ENCODE assay signal across 1 cellular context in the genomic region with DNA sequence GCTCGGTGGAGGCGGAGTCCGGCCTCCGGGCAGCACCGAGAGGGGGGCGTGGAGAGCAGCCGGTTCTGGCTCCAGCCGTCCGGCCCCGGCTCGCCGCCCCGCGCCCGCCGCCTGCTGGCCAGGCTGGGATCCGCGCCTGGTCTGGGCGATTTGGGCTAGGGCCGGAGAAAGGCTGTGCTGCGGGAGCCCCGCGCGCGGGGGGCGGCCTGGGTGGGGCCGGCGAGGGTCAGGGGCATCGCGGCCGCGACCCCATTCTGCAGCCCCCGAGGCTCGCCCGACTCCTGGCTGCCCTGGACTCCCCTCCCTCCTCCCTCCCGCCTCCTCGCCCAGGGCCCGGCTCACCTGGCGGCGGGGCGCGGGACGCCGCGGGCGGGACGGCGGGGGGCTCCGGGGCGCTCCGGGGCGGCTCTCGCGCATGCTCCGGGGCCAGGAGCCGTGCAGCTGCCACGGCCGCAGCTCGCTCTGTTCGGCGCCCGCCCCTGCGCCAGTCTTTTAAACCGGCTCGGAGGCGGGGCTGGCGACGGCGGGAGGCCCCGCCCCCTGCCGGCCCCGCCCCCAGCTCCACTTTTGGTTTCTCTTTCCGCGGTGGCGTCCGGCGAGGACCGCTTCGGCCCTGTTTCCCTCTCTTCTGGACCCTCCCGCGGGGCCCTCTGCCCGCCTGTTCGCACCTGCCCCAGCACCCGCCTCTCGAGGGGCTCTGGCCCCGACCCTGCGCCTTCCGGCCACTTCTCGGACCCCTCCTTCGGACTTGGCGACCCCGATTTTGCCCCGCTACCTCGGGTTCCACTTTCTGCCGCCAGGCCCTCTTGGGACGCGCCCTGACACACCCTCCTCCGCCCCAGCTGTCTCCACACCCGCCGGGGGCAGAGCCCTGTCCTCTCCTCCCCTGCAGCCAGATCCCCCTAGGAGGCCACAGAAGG.
A peak's percentile ranks its signal among the peaks of the same experiment; 100 is the strongest.
TF ChIP-seq lines count a peak whose summit lies in the region.

A gene with protein sequence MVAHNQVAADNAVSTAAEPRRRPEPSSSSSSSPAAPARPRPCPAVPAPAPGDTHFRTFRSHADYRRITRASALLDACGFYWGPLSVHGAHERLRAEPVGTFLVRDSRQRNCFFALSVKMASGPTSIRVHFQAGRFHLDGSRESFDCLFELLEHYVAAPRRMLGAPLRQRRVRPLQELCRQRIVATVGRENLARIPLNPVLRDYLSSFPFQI (minus strand): TSS at position 468 of the 920 bp plus-strand sequence. CDS start 726 bp downstream, outside the sequence.

TF ChIP-seq in H1, 55 proteins besides CTCF, POLR2A, EP300 and RAD21 (continues in another document):
- TF ChIP-seq, protein P1, sequence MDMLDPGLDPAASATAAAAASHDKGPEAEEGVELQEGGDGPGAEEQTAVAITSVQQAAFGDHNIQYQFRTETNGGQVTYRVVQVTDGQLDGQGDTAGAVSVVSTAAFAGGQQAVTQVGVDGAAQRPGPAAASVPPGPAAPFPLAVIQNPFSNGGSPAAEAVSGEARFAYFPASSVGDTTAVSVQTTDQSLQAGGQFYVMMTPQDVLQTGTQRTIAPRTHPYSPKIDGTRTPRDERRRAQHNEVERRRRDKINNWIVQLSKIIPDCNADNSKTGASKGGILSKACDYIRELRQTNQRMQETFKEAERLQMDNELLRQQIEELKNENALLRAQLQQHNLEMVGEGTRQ (IDR thresholded peaks at IDR 0.05; ENCODE audit: low read length), result no peak
- TF ChIP-seq SP4 (IDR thresholded peaks at IDR 0.05; ENCODE audit: low read length), result no peak; the same call in 1 of the 2 replicates
- no peak for TF ChIP-seq SRF (IDR thresholded peaks at IDR 0.05; ENCODE audit: low read depth, low read length)
- no peak for TF ChIP-seq CHD1 (IDR thresholded peaks at IDR 0.05; ENCODE audit: low read depth, low read length)
- no peak for TF ChIP-seq SAP30 (IDR thresholded peaks at IDR 0.05; ENCODE audit: insufficient read depth, insufficient replicate concordance, low read length)
- TF ChIP-seq KDM1A (IDR thresholded peaks at IDR 0.05; ENCODE audit: borderline replicate concordance, low read length), result no peak
- TF ChIP-seq, protein P2, sequence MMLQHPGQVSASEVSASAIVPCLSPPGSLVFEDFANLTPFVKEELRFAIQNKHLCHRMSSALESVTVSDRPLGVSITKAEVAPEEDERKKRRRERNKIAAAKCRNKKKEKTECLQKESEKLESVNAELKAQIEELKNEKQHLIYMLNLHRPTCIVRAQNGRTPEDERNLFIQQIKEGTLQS (IDR thresholded peaks at IDR 0.05; ENCODE audit: insufficient read depth, low read depth, low read length), result no peak
- peak in 1 of 2 experiments; percentile 67; a peak in 1 of 4 replicates for TF ChIP-seq SIN3A (conservative IDR thresholded peaks at IDR 0.05 in 1 of 2, IDR thresholded peaks at IDR 0.05 in 1 of 2; ENCODE audit: low read depth in 1 of 2, low read length in 2 of 2)
- peak; percentile 68; the same call in 1 of the 2 replicates for TF ChIP-seq RBBP5 (IDR thresholded peaks at IDR 0.05; ENCODE audit: borderline replicate concordance, low read depth, low read length)
- no peak for TF ChIP-seq JUND (IDR thresholded peaks at IDR 0.05; ENCODE audit: low read length)
- TF ChIP-seq CEBPB (IDR thresholded peaks at IDR 0.05; ENCODE audit: low read depth, low read length), result no peak
- TF ChIP-seq TEAD4 (IDR thresholded peaks at IDR 0.05; ENCODE audit: low read depth, low read length), result no peak
- TF ChIP-seq SP2 (IDR thresholded peaks at IDR 0.05; ENCODE audit: low read length), result no peak
- TF ChIP-seq PHF8 (conservative IDR thresholded peaks at IDR 0.05; ENCODE audit: low read depth, low read length), result peak; percentile 83
- peak; percentile 61 for TF ChIP-seq ASH2L (IDR thresholded peaks at IDR 0.05; ENCODE audit: low read length)
- TF ChIP-seq KDM4A (IDR thresholded peaks at IDR 0.05; ENCODE audit: low read depth, low read length, severe bottlenecking), result peak; percentile 26
- peak; percentile 59 for TF ChIP-seq SP1 (IDR thresholded peaks at IDR 0.05; ENCODE audit: low read depth, low read length)
- TF ChIP-seq POU5F1 (IDR thresholded peaks at IDR 0.05; ENCODE audit: low read depth, low read length), result no peak
- TF ChIP-seq TBP (IDR thresholded peaks at IDR 0.05; ENCODE audit: low read depth, low read length), result peak; percentile 96
- TF ChIP-seq, protein P3, sequence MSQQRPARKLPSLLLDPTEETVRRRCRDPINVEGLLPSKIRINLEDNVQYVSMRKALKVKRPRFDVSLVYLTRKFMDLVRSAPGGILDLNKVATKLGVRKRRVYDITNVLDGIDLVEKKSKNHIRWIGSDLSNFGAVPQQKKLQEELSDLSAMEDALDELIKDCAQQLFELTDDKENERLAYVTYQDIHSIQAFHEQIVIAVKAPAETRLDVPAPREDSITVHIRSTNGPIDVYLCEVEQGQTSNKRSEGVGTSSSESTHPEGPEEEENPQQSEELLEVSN (IDR thresholded peaks at IDR 0.05), result peak; percentile 92
- TF ChIP-seq BRCA1 (IDR thresholded peaks at IDR 0.05; ENCODE audit: low read depth, low read length), result no peak
- TF ChIP-seq, protein P4, sequence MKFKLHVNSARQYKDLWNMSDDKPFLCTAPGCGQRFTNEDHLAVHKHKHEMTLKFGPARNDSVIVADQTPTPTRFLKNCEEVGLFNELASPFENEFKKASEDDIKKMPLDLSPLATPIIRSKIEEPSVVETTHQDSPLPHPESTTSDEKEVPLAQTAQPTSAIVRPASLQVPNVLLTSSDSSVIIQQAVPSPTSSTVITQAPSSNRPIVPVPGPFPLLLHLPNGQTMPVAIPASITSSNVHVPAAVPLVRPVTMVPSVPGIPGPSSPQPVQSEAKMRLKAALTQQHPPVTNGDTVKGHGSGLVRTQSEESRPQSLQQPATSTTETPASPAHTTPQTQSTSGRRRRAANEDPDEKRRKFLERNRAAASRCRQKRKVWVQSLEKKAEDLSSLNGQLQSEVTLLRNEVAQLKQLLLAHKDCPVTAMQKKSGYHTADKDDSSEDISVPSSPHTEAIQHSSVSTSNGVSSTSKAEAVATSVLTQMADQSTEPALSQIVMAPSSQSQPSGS (IDR thresholded peaks at IDR 0.05; ENCODE audit: low read length), result no peak
- no peak for TF ChIP-seq CHD2 (IDR thresholded peaks at IDR 0.05; ENCODE audit: low read length)
- TF ChIP-seq, protein P5, sequence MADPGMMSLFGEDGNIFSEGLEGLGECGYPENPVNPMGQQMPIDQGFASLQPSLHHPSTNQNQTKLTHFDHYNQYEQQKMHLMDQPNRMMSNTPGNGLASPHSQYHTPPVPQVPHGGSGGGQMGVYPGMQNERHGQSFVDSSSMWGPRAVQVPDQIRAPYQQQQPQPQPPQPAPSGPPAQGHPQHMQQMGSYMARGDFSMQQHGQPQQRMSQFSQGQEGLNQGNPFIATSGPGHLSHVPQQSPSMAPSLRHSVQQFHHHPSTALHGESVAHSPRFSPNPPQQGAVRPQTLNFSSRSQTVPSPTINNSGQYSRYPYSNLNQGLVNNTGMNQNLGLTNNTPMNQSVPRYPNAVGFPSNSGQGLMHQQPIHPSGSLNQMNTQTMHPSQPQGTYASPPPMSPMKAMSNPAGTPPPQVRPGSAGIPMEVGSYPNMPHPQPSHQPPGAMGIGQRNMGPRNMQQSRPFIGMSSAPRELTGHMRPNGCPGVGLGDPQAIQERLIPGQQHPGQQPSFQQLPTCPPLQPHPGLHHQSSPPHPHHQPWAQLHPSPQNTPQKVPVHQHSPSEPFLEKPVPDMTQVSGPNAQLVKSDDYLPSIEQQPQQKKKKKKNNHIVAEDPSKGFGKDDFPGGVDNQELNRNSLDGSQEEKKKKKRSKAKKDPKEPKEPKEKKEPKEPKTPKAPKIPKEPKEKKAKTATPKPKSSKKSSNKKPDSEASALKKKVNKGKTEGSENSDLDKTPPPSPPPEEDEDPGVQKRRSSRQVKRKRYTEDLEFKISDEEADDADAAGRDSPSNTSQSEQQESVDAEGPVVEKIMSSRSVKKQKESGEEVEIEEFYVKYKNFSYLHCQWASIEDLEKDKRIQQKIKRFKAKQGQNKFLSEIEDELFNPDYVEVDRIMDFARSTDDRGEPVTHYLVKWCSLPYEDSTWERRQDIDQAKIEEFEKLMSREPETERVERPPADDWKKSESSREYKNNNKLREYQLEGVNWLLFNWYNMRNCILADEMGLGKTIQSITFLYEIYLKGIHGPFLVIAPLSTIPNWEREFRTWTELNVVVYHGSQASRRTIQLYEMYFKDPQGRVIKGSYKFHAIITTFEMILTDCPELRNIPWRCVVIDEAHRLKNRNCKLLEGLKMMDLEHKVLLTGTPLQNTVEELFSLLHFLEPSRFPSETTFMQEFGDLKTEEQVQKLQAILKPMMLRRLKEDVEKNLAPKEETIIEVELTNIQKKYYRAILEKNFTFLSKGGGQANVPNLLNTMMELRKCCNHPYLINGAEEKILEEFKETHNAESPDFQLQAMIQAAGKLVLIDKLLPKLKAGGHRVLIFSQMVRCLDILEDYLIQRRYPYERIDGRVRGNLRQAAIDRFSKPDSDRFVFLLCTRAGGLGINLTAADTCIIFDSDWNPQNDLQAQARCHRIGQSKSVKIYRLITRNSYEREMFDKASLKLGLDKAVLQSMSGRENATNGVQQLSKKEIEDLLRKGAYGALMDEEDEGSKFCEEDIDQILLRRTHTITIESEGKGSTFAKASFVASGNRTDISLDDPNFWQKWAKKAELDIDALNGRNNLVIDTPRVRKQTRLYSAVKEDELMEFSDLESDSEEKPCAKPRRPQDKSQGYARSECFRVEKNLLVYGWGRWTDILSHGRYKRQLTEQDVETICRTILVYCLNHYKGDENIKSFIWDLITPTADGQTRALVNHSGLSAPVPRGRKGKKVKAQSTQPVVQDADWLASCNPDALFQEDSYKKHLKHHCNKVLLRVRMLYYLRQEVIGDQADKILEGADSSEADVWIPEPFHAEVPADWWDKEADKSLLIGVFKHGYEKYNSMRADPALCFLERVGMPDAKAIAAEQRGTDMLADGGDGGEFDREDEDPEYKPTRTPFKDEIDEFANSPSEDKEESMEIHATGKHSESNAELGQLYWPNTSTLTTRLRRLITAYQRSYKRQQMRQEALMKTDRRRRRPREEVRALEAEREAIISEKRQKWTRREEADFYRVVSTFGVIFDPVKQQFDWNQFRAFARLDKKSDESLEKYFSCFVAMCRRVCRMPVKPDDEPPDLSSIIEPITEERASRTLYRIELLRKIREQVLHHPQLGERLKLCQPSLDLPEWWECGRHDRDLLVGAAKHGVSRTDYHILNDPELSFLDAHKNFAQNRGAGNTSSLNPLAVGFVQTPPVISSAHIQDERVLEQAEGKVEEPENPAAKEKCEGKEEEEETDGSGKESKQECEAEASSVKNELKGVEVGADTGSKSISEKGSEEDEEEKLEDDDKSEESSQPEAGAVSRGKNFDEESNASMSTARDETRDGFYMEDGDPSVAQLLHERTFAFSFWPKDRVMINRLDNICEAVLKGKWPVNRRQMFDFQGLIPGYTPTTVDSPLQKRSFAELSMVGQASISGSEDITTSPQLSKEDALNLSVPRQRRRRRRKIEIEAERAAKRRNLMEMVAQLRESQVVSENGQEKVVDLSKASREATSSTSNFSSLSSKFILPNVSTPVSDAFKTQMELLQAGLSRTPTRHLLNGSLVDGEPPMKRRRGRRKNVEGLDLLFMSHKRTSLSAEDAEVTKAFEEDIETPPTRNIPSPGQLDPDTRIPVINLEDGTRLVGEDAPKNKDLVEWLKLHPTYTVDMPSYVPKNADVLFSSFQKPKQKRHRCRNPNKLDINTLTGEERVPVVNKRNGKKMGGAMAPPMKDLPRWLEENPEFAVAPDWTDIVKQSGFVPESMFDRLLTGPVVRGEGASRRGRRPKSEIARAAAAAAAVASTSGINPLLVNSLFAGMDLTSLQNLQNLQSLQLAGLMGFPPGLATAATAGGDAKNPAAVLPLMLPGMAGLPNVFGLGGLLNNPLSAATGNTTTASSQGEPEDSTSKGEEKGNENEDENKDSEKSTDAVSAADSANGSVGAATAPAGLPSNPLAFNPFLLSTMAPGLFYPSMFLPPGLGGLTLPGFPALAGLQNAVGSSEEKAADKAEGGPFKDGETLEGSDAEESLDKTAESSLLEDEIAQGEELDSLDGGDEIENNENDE (IDR thresholded peaks at IDR 0.05; ENCODE audit: insufficient replicate concordance, low read length), result no peak
- TF ChIP-seq MAFK (IDR thresholded peaks at IDR 0.05; ENCODE audit: low read depth, low read length), result no peak
- TF ChIP-seq ZNF274 (IDR thresholded peaks at IDR 0.05; ENCODE audit: borderline replicate concordance, extremely low read depth, low read length), result no peak
- no peak for TF ChIP-seq RNF2 (IDR thresholded peaks at IDR 0.05; ENCODE audit: borderline replicate concordance, low read depth, low read length, missing control alignments, poor library complexity, severe bottlenecking)
- no peak for TF ChIP-seq BACH1 (IDR thresholded peaks at IDR 0.05; ENCODE audit: low read length)
- TF ChIP-seq GABPA (IDR thresholded peaks at IDR 0.05; ENCODE audit: borderline replicate concordance, insufficient read depth, low read length), result 0 out of 2 replicates have a peak, but pooled peaks have one; percentile 17
- TF ChIP-seq GTF2F1 (IDR thresholded peaks at IDR 0.05; ENCODE audit: borderline replicate concordance, low read depth, low read length), result peak; percentile 87
- no peak for TF ChIP-seq RXRA (IDR thresholded peaks at IDR 0.05; ENCODE audit: insufficient read depth, low read depth, low read length)
- no peak for TF ChIP-seq EZH2 (IDR thresholded peaks at IDR 0.05; ENCODE audit: low read depth, low read length, severe bottlenecking)
- TF ChIP-seq RFX5 (IDR thresholded peaks at IDR 0.05; ENCODE audit: borderline replicate concordance, low read depth, low read length), result no peak
- TF ChIP-seq NANOG (IDR thresholded peaks at IDR 0.05; ENCODE audit: insufficient read depth, low read depth, low read length, poor library complexity, severe bottlenecking), result no peak
- TF ChIP-seq TCF12 (IDR thresholded peaks at IDR 0.05; ENCODE audit: low read depth, low read length), result no peak
- no peak for TF ChIP-seq BCL11A (IDR thresholded peaks at IDR 0.05; ENCODE audit: low read depth in 2 of 2, low read length in 2 of 2)
- TF ChIP-seq EGR1 (IDR thresholded peaks at IDR 0.05; ENCODE audit: borderline replicate concordance, low read depth, low read length), result 0 out of 2 replicates have a peak, but pooled peaks have one; percentile 23
- TF ChIP-seq, protein P6, sequence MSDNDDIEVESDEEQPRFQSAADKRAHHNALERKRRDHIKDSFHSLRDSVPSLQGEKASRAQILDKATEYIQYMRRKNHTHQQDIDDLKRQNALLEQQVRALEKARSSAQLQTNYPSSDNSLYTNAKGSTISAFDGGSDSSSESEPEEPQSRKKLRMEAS (IDR thresholded peaks at IDR 0.05), result peak; percentile 82
- TF ChIP-seq SIRT6 (IDR thresholded peaks at IDR 0.05; ENCODE audit: low read length), result no peak
- TF ChIP-seq SIX5 (IDR thresholded peaks at IDR 0.05; ENCODE audit: low read depth, low read length), result no peak
- peak; percentile 42 for TF ChIP-seq NRF1 (IDR thresholded peaks at IDR 0.05; ENCODE audit: low read depth, low read length)
- no peak for TF ChIP-seq JUN (IDR thresholded peaks at IDR 0.05; ENCODE audit: low read depth, low read length)
- TF ChIP-seq POLR2AphosphoS5 (IDR thresholded peaks at IDR 0.05; ENCODE audit: low read depth, low read length), result peak; percentile 85
- TF ChIP-seq SUZ12 (IDR thresholded peaks at IDR 0.05; ENCODE audit: low read length), result no peak
- peak; percentile 9; the same call in 1 of the 2 replicates for TF ChIP-seq YY1 (IDR thresholded peaks at IDR 0.05; ENCODE audit: low read depth, low read length)
- TF ChIP-seq TAF1 (IDR thresholded peaks at IDR 0.05; ENCODE audit: low read depth, low read length), result peak; percentile 99
- TF ChIP-seq FOSL1 (IDR thresholded peaks at IDR 0.05; ENCODE audit: insufficient read depth, low read depth, low read length), result no peak
- no peak for TF ChIP-seq CBX5 (IDR thresholded peaks at IDR 0.05; ENCODE audit: low read depth, low read length)
- TF ChIP-seq CBX8 (IDR thresholded peaks at IDR 0.05; ENCODE audit: borderline replicate concordance, low read depth, low read length), result no peak
- no peak; a peak in 1 of 4 replicates for TF ChIP-seq HDAC2 (IDR thresholded peaks at IDR 0.05; ENCODE audit: borderline replicate concordance in 1 of 2, low read depth in 2 of 2, low read length in 2 of 2)
- no peak for TF ChIP-seq CTBP2 (IDR thresholded peaks at IDR 0.05; ENCODE audit: borderline replicate concordance, insufficient read depth, insufficient read length, low read length)
